ENCODE assay signal across 8 cellular contexts in genomic region chr19:41706741-41707501, GRCh38. TPM values are rescaled to one million over a fixed set of nuclear protein-coding genes. Genes with fewer than 3 reads are reported as not detected.
A peak's percentile ranks its signal among the peaks of the same experiment; 100 is the strongest.
DNase-seq lines count a peak whose midpoint lies in the region; ATAC-seq and TF ChIP-seq lines count a peak whose summit lies in the region.

No MANE protein-coding gene starts in this region.

- no peaks in the 10 kb centered on the region for H4K20me1 ChIP-seq in MM.1S (ENCODE audit: insufficient read depth, low read length)

- no peak overlapping the region; the same call in 1 of the 2 replicates for H3K9ac ChIP-seq in MM.1S (ENCODE audit: low read length)

- intact Hi-C loops in left ventricle myocardium inferior (cut with micrococcal nuclease) = no loop called here

- H3K9me3 ChIP-seq in MM.1S (replicated peaks; ENCODE audit: insufficient read depth, low read length) = no peaks in the 10 kb centered on the region
- H3K9me3 ChIP-seq in left ventricle myocardium inferior (replicated peaks) = no peaks in the 10 kb centered on the region

- H3K27ac ChIP-seq in MM.1S (ENCODE audit: low read length) = no peak overlapping the region
- H3K27ac ChIP-seq in left ventricle myocardium inferior (replicated peaks) = no peak overlapping the region

- peak overlapping the region; percentile 88 for H2AFZ ChIP-seq in MM.1S (ENCODE audit: low read length)

- H3K27me3 ChIP-seq in MM.1S (replicated peaks; ENCODE audit: insufficient read depth, low read length) = peaks cover 93% of the 10 kb centered on the region
- peaks cover 88% of the 10 kb centered on the region for H3K27me3 ChIP-seq in left ventricle myocardium inferior (ENCODE audit: low read depth)

- no peaks in the 10 kb centered on the region for H3K9me2 ChIP-seq in MM.1S (replicated peaks; ENCODE audit: insufficient read depth, low read length)

- peak; percentile 67 for DNase-seq in GM12865 (ENCODE audit: low read depth)
- DNase-seq in MM.1S = peak; percentile 70
- peak; percentile 4 for DNase-seq in SKM-1 (lab: John Stamatoyannopoulos, UW; ENCODE audit: unreplicated experiment)
- peak; percentile 68 for DNase-seq in activated naive CD4-positive, alpha-beta T cell treated with Interleukin-2 at 50 U/mL for 16 hours
- DNase-seq in left ventricle myocardium inferior = peak; percentile 23
- DNase-seq in stimulated activated CD4-positive, alpha-beta T cell treated with anti-CD3 and anti-CD28 coated beads, Interleukin-15, amount 100 ng/mL, for 24 hours = peak; percentile 80

- H3K36me3 ChIP-seq in MM.1S (replicated peaks; ENCODE audit: insufficient read depth, low read length) (no peaks in the 10 kb centered on the region), left ventricle myocardium inferior (no peaks in the 10 kb centered on the region)

- H3F3A ChIP-seq in MM.1S (ENCODE audit: insufficient read depth, low read length) = no peaks in the 10 kb centered on the region

- TF ChIP-seq CTCF in GM12865 (IDR thresholded peaks at IDR 0.05; ENCODE audit: insufficient read depth, low read depth, low read length, missing control alignments) (peak; percentile 90), MM.1S (IDR thresholded peaks at IDR 0.05; ENCODE audit: low read length) (peak; percentile 98), left ventricle myocardium inferior (IDR thresholded peaks at IDR 0.05; ENCODE audit: borderline replicate concordance) (peak; percentile 52)

- peak overlapping the region; percentile 93 for H3K4me2 ChIP-seq in MM.1S (ENCODE audit: low read depth, low read length)

- H3K4me3 ChIP-seq in GM12865 (ENCODE audit: low read depth, low read length) (no peak overlapping the region), MM.1S (ENCODE audit: low read length) (peak overlapping the region; percentile 56), left ventricle myocardium inferior (peak overlapping the region; percentile 23)

- H3K4me1 ChIP-seq in MM.1S (ENCODE audit: low read length) (no peaks in the 10 kb centered on the region), left ventricle myocardium inferior (no peaks in the 10 kb centered on the region)

- ATAC-seq in HG03095 (IDR thresholded peaks at IDR 0.05; ENCODE audit: unreplicated experiment) (no peak), GM18517 (IDR thresholded peaks at IDR 0.05; ENCODE audit: unreplicated experiment) (no peak)

- no peaks in the 10 kb centered on the region for H3K79me2 ChIP-seq in MM.1S (ENCODE audit: low read length)

RNA-seq across cellular contexts. Expression of gene CEACAM5, which starts 1.5 kb away (rescaled TPM):
- 0.19 TPM for total RNA-seq in left ventricle myocardium inferior

RNA-seq across cellular contexts. Expression of gene CEACAM7, which starts 18.9 kb away (rescaled TPM):
- total RNA-seq in left ventricle myocardium inferior = 0.16 TPM

RNA-seq across cellular contexts. Expression of gene CEACAM6, which starts 48.4 kb away (rescaled TPM):
- 0.11 TPM for total RNA-seq in left ventricle myocardium inferior

Comparison
In these comparisons a context has a peak if more than half of its experiments do, and no peak if none do; other contexts are left out.
1. DNase-seq: peak in every context shown above with its lines; median percentile 80 in stimulated activated CD4-positive, alpha-beta T cell treated with anti-CD3 and anti-CD28 coated beads, Interleukin-15, amount 100 ng/mL, for 24 hours; 70 in MM.1S; 68 in activated naive CD4-positive, alpha-beta T cell treated with Interleukin-2 at 50 U/mL for 16 hours; 67 in GM12865; 23 in left ventricle myocardium inferior; 4 in SKM-1.